ENCODE assay signal across 21 cellular contexts in the genomic region with DNA sequence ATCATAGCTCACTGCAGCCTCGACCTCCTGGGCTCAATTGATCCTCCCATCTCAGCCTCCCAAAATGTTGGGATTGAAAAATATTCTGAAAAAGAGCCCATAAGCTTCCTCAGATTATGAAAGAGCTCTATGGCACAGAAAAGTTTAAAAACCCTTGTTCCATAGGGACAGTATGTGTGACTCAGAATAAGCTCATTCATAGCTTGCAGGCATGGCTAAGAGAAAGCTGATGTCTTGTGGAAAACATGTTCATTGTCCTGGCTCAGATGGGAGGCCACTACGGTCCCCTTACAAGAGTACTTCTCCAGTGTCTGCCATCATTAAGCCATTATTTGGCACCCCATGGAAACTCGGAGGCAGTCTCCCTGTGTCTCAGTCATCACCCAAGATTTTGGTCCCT.
DNase-seq lines count a peak whose midpoint lies in the region; ATAC-seq and TF ChIP-seq lines count a peak whose summit lies in the region.
"Had no signal": no experiment of that assay in that cellular context is flagged by ENCODE, and none has a peak within 500 bp of the region (broad histone marks: within the 10 kb centered on the region; RNA-seq: fewer than 3 reads in every experiment).

No MANE protein-coding gene starts in this region.

- no peak for TF ChIP-seq POLR2A in breast epithelium (IDR thresholded peaks at IDR 0.05)

- H3K79me2 ChIP-seq in mammary epithelial cell (ENCODE audit: insufficient read depth, low read length) = no peaks in the 10 kb centered on the region

- no peaks in the 10 kb centered on the region for H3K27me3 Mint-ChIP-seq in MCF 10A (ENCODE audit: insufficient read depth, unreplicated experiment)

- H3K27ac Mint-ChIP-seq in MCF 10A (ENCODE audit: low read depth, unreplicated experiment) = peak overlapping the region; percentile 50
- H3K27ac Mint-ChIP-seq: CD14-positive monocyte, GM23338 had no signal

- no peaks in the 10 kb centered on the region for H3K9me3 Mint-ChIP-seq in MCF 10A (ENCODE audit: unreplicated experiment)

- TF ChIP-seq CTCF in MCF 10A (IDR thresholded peaks at IDR 0.05; ENCODE audit: unreplicated experiment) (no peak), breast epithelium (IDR thresholded peaks at IDR 0.05) (no peak), mammary epithelial cell (conservative IDR thresholded peaks at IDR 0.05 in 1 of 2, IDR thresholded peaks at IDR 0.05 in 1 of 2; ENCODE audit: extremely low read depth in 1 of 2, insufficient read depth in 1 of 2, low read depth in 1 of 2, low read length in 2 of 2) (no peak), foreskin fibroblast (IDR thresholded peaks at IDR 0.05; ENCODE audit: low read depth, low read length) (no peak)

- in situ Hi-C loops in mammary epithelial cell (cut with MboI; ENCODE audit: low sequenced_read_pairs in 2 of 2) = no loop called here

- POLR2A ChIA-PET in MCF 10A (lab: Yijun Ruan, JAX) = no interaction called here

- no peak for ATAC-seq in GM18519 (IDR thresholded peaks at IDR 0.05; ENCODE audit: low FRiP score, unreplicated experiment)
- ATAC-seq: GM23338, HCT116 had no signal

- H2AFZ ChIP-seq in mammary epithelial cell (ENCODE audit: low read depth, low read length) = no peak overlapping the region
- H2AFZ ChIP-seq: GM23338 had no signal

- H3K9ac ChIP-seq in mammary epithelial cell (ENCODE audit: insufficient read depth, low read length) = no peak overlapping the region

- intact Hi-C loops in MCF 10A (cut with micrococcal nuclease) = no loop called here
- intact Hi-C loops in breast epithelium (cut with DNase I; ENCODE audit: low total_unique reads) = no loop called here
- intact Hi-C loops in mammary epithelial cell (cut with micrococcal nuclease) = no loop called here

- H4K20me1 ChIP-seq in mammary epithelial cell (ENCODE audit: insufficient read depth, low read length) = no peaks in the 10 kb centered on the region

- H3K4me2 ChIP-seq in mammary epithelial cell (ENCODE audit: insufficient read depth, low read depth, low read length) = no peak overlapping the region
- H3K4me2 ChIP-seq: GM23338 had no signal

- H3K4me3 ChIP-seq in breast epithelium (no peak overlapping the region), mammary epithelial cell (replicated peaks in 1 of 3; ENCODE audit: insufficient read depth in 1 of 3, low read depth in 2 of 3, low read length in 3 of 3) (no peak overlapping the region), foreskin fibroblast (ENCODE audit: low read depth in 1 of 2, low read length in 2 of 2) (no peak overlapping the region)
- H3K4me3 ChIP-seq: GM23338 had no signal

- H3K4me1 ChIP-seq in breast epithelium (no peaks in the 10 kb centered on the region), mammary epithelial cell (ENCODE audit: insufficient read depth, low read length) (peaks cover 6% of the 10 kb centered on the region)

- CTCF ChIA-PET in MCF 10A (lab: Yijun Ruan, JAX) (interaction anchor here (0.6 kb wide), 1 partner anchor 33 kb away, joined by 3 read pairs; no protein-coding TSS in a partner anchor), mammary epithelial cell (lab: Charles Lee; ENCODE audit: low non-redundant PET) (no interaction called here)

- H3K27ac ChIP-seq in breast epithelium (no peak overlapping the region), mammary epithelial cell (ENCODE audit: insufficient read depth, low read depth, low read length) (no peak overlapping the region)
- H3K27ac ChIP-seq: 22Rv1 had no signal

- H3K4me3 Mint-ChIP-seq in MCF 10A (ENCODE audit: unreplicated experiment) = no peak overlapping the region
- H3K4me3 Mint-ChIP-seq: CD14-positive monocyte, GM23338 had no signal

- peaks cover 4% of the 10 kb centered on the region for H3K36me3 Mint-ChIP-seq in MCF 10A (ENCODE audit: insufficient read depth, unreplicated experiment)
- H3K36me3 Mint-ChIP-seq: CD14-positive monocyte had no signal

- no TSS peak for BruUV-seq in MCF 10A (replicated peaks; lab: Mats Ljungman, UMichigan)
- BruUV-seq in mammary epithelial cell (replicated peaks; lab: Mats Ljungman, UMichigan) = no TSS peak

- DNase-seq in MCF 10A (ENCODE audit: unreplicated experiment) = peak; percentile 38
- no peak for DNase-seq in breast epithelium (ENCODE audit: low spot score in 2 of 2)
- DNase-seq in mammary epithelial cell = peak; percentile 54
- DNase-seq in foreskin fibroblast = peak; percentile 1 to 7
- DNase-seq in activated effector memory CD4-positive, alpha-beta T cell treated with anti-CD3 and anti-CD28 coated beads, Interleukin-2, amount 50 U/mL, for 16 hours = no peak
- no peak for DNase-seq in activated T-cell treated with anti-CD3 and anti-CD28 coated beads for 4 hours
- DNase-seq in activated CD4-positive, alpha-beta T cell treated with anti-CD3 and anti-CD28 coated beads for 48 hours = no peak
- DNase-seq: AML-193, DMS79 treated with DMSO at 0.1 percent for 48 hours, KG1, NCI-H1417 treated with DMSO at 0.1 percent for 48 hours, NCI-H187 treated with DMSO at 0.1 percent for 48 hours, NCI-H2227 treated with DMSO at 0.1 percent for 48 hours, NCI-H510A treated with DMSO at 0.1 percent for 48 hours, NCI-H774, SIG-M5 had no signal

- H3K27me3 ChIP-seq in breast epithelium (no peaks in the 10 kb centered on the region), mammary epithelial cell (ENCODE audit: insufficient read depth, low read length) (no peaks in the 10 kb centered on the region)

- WGBS in mammary epithelial cell (ENCODE audit: low coverage, missing lambda C conversion rate) = 51% methylated on average over 3 of the region's 3 CpGs

- H3K9me3 ChIP-seq in breast epithelium = peaks cover 0 to 3% of the 10 kb centered on the region in 2 donors
- no peaks in the 10 kb centered on the region for H3K9me3 ChIP-seq in mammary epithelial cell (replicated peaks; ENCODE audit: insufficient read depth, low read length)

- H3K36me3 ChIP-seq in breast epithelium (no peaks in the 10 kb centered on the region), mammary epithelial cell (ENCODE audit: insufficient read depth, low read length) (no peaks in the 10 kb centered on the region)

- H3K4me1 Mint-ChIP-seq in MCF 10A (ENCODE audit: insufficient read depth, unreplicated experiment) = peaks cover 16% of the 10 kb centered on the region

- dilution Hi-C loops in mammary epithelial cell (cut with HindIII; ENCODE audit: low sequenced_read_pairs) = no loop called here

Comparison
In these comparisons a context has a peak if more than half of its experiments do, and no peak if none do; other contexts are left out.
1. DNase-seq: peak in MCF 10A (single experiment), mammary epithelial cell (single experiment) and foreskin fibroblast (2 of 2); none in breast epithelium (0 of 2), activated effector memory CD4-positive, alpha-beta T cell treated with anti-CD3 and anti-CD28 coated beads, Interleukin-2, amount 50 U/mL, for 16 hours (single experiment), activated T-cell treated with anti-CD3 and anti-CD28 coated beads for 4 hours (single experiment) and activated CD4-positive, alpha-beta T cell treated with anti-CD3 and anti-CD28 coated beads for 48 hours (single experiment).